Comparison of ENCODE assay signal across 9 cellular contexts in genomic region chr6:33696538-33697518, GRCh38. TPM values are rescaled to one million over a fixed set of nuclear protein-coding genes. Genes with fewer than 3 reads are reported as not detected.
A peak's percentile ranks its signal among the peaks of the same experiment; 100 is the strongest.
DNase-seq lines count a peak whose midpoint lies in the region; ATAC-seq, FAIRE-seq and TF ChIP-seq lines count a peak whose summit lies in the region.
"Had no signal": no experiment of that assay in that cellular context is flagged by ENCODE, and none has a peak within 500 bp of the region (broad histone marks: within the 10 kb centered on the region; RNA-seq: fewer than 3 reads in every experiment).

No MANE protein-coding gene starts in this region.

- no peaks in the 10 kb centered on the region for H3K27me3 Mint-ChIP-seq in activated T-cell treated with anti-CD3 and anti-CD28 coated beads, Interleukin-2, amount 50 U/mL, for 72 hours (ENCODE audit: low read depth)

- no peak for TF ChIP-seq CTCF in cardiac muscle cell (IDR thresholded peaks at IDR 0.05; ENCODE audit: low read depth, low read length)

- H3K27me3 ChIP-seq in cardiac muscle cell (no peaks in the 10 kb centered on the region), stomach smooth muscle (ENCODE audit: control insufficient read depth in 1 of 2, insufficient read depth in 2 of 2, low read length in 2 of 2) (no peaks in the 10 kb centered on the region)

- DNase-seq in DMS79 treated with DMSO at 0.1 percent for 48 hours (lab: John Stamatoyannopoulos, UW): peak; percentile 91
- peak; percentile 61 for DNase-seq in NCI-H1436 (lab: John Stamatoyannopoulos, UW)
- peak in 1 of 2 donors; percentile 29 for DNase-seq in activated T-cell treated with anti-CD3 and anti-CD28 coated beads, Interleukin-2, amount 50 U/mL, for 72 hours
- DNase-seq in cardiac muscle cell (ENCODE audit: low read depth in 1 of 2, low spot score in 1 of 2): peak in 1 of 2 donors; percentile 88
- no peak for DNase-seq in RCC 7860 (ENCODE audit: low spot score)
- no peak for DNase-seq in occipital lobe (lab: John Stamatoyannopoulos, UW)

- H3K36me3 ChIP-seq in cardiac muscle cell: no peaks in the 10 kb centered on the region
- peaks cover 4 to 12% of the 10 kb centered on the region in 2 donors for H3K36me3 ChIP-seq in stomach smooth muscle (ENCODE audit: control insufficient read depth in 2 of 2, insufficient read depth in 2 of 2, low read length in 2 of 2)

- H3K4me1 Mint-ChIP-seq in activated T-cell treated with anti-CD3 and anti-CD28 coated beads, Interleukin-2, amount 50 U/mL, for 72 hours (ENCODE audit: low read depth): peaks cover 81% of the 10 kb centered on the region

- H3K4me3 Mint-ChIP-seq in activated T-cell treated with anti-CD3 and anti-CD28 coated beads, Interleukin-2, amount 50 U/mL, for 72 hours: peak overlapping the region; percentile 36 to 70

- H3K27ac ChIP-seq in cardiac muscle cell (peak overlapping the region; percentile 81), stomach smooth muscle (ENCODE audit: low read length) (peak overlapping the region; percentile 70)

- peak overlapping the region; percentile 87 for H3K27ac Mint-ChIP-seq in activated T-cell treated with anti-CD3 and anti-CD28 coated beads, Interleukin-2, amount 50 U/mL, for 72 hours

- H3K4me3 ChIP-seq in cardiac muscle cell (no peak overlapping the region), stomach smooth muscle (ENCODE audit: low read length in 2 of 2) (no peak overlapping the region)

- H3K4me1 ChIP-seq in cardiac muscle cell (ENCODE audit: low read depth) (peaks cover 44% of the 10 kb centered on the region), stomach smooth muscle (ENCODE audit: control insufficient read depth, insufficient read depth, low read length) (peaks cover 37% of the 10 kb centered on the region)

- ATAC-seq in activated T-cell treated with anti-CD3 and anti-CD28 coated beads, Interleukin-2, amount 50 U/mL, for 72 hours (replicated peaks in 1 of 2): no peak
- no peak for ATAC-seq in HG03460 (IDR thresholded peaks at IDR 0.05; ENCODE audit: unreplicated experiment)

- H3K9me3 ChIP-seq in cardiac muscle cell (ENCODE audit: low read depth): no peaks in the 10 kb centered on the region
- H3K9me3 ChIP-seq in stomach smooth muscle (ENCODE audit: control insufficient read depth in 2 of 2, low read length in 2 of 2): no peaks in the 10 kb centered on the region

- H3K9me3 Mint-ChIP-seq in activated T-cell treated with anti-CD3 and anti-CD28 coated beads, Interleukin-2, amount 50 U/mL, for 72 hours: no peaks in the 10 kb centered on the region

- no peak for FAIRE-seq in RCC 7860 (lab: Jason Lieb, UNC)
- FAIRE-seq: islet of Langerhans had no signal

- peak overlapping the region in 1 of 2 donors; percentile 62 for H3K9ac ChIP-seq in stomach smooth muscle (ENCODE audit: low read length in 2 of 2)

- peaks cover 8 to 9% of the 10 kb centered on the region in 2 donors for H3K36me3 Mint-ChIP-seq in activated T-cell treated with anti-CD3 and anti-CD28 coated beads, Interleukin-2, amount 50 U/mL, for 72 hours (ENCODE audit: insufficient read depth in 2 of 2)

RNA-seq across cellular contexts. Expression of gene UQCC2, which starts 14.7 kb away (rescaled TPM):
- total RNA-seq in activated T-cell treated with anti-CD3 and anti-CD28 coated beads, Interleukin-2, amount 50 U/mL, for 72 hours: 10 to 100 TPM; 50.6 to 59.9 TPM
- total RNA-seq in cardiac muscle cell (35.7 and 40.1 TPM in 2 replicates), occipital lobe (15.8 TPM)
- polyA plus RNA-seq in cardiac muscle cell: 216 and 232 TPM in 2 replicates

RNA-seq across cellular contexts. Expression of gene IP6K3, which starts 49.9 kb away (rescaled TPM):
- not detected for total RNA-seq in activated T-cell treated with anti-CD3 and anti-CD28 coated beads, Interleukin-2, amount 50 U/mL, for 72 hours
- total RNA-seq in cardiac muscle cell (3.9 and 5.0 TPM in 2 replicates), occipital lobe (not detected)
- 2.9 TPM in 2 replicates for polyA plus RNA-seq in cardiac muscle cell

Comparison
In these comparisons a context has a peak if more than half of its experiments do, and no peak if none do; other contexts are left out.
1. DNase-seq: peak in DMS79 treated with DMSO at 0.1 percent for 48 hours (single experiment) and NCI-H1436 (single experiment); none in RCC 7860 (single experiment) and occipital lobe (single experiment).